In genomic region chr12:98543701-98544100, GRCh38 we compare ENCODE assay signal across 25 cellular contexts.
"Had no signal": no experiment of that assay in that cellular context is flagged by ENCODE, and none has a peak within 500 bp of the region (broad histone marks: within the 10 kb centered on the region; RNA-seq: fewer than 3 reads in every experiment).

No MANE protein-coding gene starts in this region.

- H3K4me1 Mint-ChIP-seq: naive B cell, nephron progenitor cell had no signal

- H3K27me3 Mint-ChIP-seq: activated naive CD8-positive, alpha-beta T cell treated with anti-CD3 and anti-CD28 coated beads, Interleukin-2, amount 50 U/mL, for 24 hours; naive B cell; T-helper 17 cell had no signal

- H3K4me3 Mint-ChIP-seq: activated naive CD8-positive, alpha-beta T cell treated with anti-CD3 and anti-CD28 coated beads, Interleukin-2, amount 50 U/mL, for 24 hours; naive B cell; nephron progenitor cell; T-helper 17 cell had no signal

- H2AFZ ChIP-seq: parathyroid adenoma had no signal

- H3K9me3 Mint-ChIP-seq: activated naive CD8-positive, alpha-beta T cell treated with anti-CD3 and anti-CD28 coated beads, Interleukin-2, amount 50 U/mL, for 24 hours; naive B cell; nephron progenitor cell had no signal

- H3K4me1 ChIP-seq: parathyroid adenoma, right atrium auricular region, suprapubic skin, tibial artery, upper lobe of right lung had no signal

- H3K9me3 ChIP-seq: right atrium auricular region, suprapubic skin, tibial artery, upper lobe of right lung had no signal

- H3K4me3 ChIP-seq: right atrium auricular region, suprapubic skin, tibial artery, upper lobe of right lung had no signal

- ATAC-seq: activated CD4-positive, CD25-positive, alpha-beta regulatory T cell treated with anti-CD3 and anti-CD28 coated beads, Interleukin-2, amount 50 U/mL, for 24 hours; activated naive CD8-positive, alpha-beta T cell treated with anti-CD3 and anti-CD28 coated beads, Interleukin-2, amount 50 U/mL, for 24 hours; left colon; T-helper 17 cell; upper lobe of right lung had no signal

- DNase-seq: activated CD4-positive, alpha-beta T cell treated with anti-CD3 and anti-CD28 coated beads for 48 hours; activated CD4-positive, alpha-beta T cell treated with anti-CD3 and anti-CD28 coated beads, Interleukin-2, amount 50 U/mL, for 48 hours; activated CD8-positive, alpha-beta memory T cell treated with anti-CD3 and anti-CD28 coated beads for 24 hours; activated gamma-delta T cell treated with Interleukin-2 at 50 U/mL for 16 hours; activated naive CD4-positive, alpha-beta T cell treated with anti-CD3 and anti-CD28 coated beads, Interleukin-2, amount 50 U/mL, for 16 hours; activated naive CD8-positive, alpha-beta T cell treated with anti-CD3 and anti-CD28 coated beads, Interleukin-2, amount 50 U/mL, for 24 hours; amygdala; dermis blood vessel endothelial cell; effector CD4-positive, alpha-beta T cell; head of caudate nucleus; hippocampal formation; left colon; mammary epithelial cell; naive B cell; nephron progenitor cell; stimulated activated naive CD4-positive, alpha-beta T cell; T-helper 17 cell; T1000; tibial artery; upper lobe of right lung; WERI-Rb-1 had no signal

- H3K27me3 ChIP-seq: right atrium auricular region, suprapubic skin, tibial artery, upper lobe of right lung had no signal

- H3K27ac Mint-ChIP-seq: activated naive CD8-positive, alpha-beta T cell treated with anti-CD3 and anti-CD28 coated beads, Interleukin-2, amount 50 U/mL, for 24 hours; T-helper 17 cell had no signal

- H3K79me2 ChIP-seq: parathyroid adenoma had no signal

- H3K27ac ChIP-seq: parathyroid adenoma, right atrium auricular region, suprapubic skin, tibial artery, upper lobe of right lung, WERI-Rb-1 had no signal
